ENCODE assay signal across 17 cellular contexts in the genomic region with DNA sequence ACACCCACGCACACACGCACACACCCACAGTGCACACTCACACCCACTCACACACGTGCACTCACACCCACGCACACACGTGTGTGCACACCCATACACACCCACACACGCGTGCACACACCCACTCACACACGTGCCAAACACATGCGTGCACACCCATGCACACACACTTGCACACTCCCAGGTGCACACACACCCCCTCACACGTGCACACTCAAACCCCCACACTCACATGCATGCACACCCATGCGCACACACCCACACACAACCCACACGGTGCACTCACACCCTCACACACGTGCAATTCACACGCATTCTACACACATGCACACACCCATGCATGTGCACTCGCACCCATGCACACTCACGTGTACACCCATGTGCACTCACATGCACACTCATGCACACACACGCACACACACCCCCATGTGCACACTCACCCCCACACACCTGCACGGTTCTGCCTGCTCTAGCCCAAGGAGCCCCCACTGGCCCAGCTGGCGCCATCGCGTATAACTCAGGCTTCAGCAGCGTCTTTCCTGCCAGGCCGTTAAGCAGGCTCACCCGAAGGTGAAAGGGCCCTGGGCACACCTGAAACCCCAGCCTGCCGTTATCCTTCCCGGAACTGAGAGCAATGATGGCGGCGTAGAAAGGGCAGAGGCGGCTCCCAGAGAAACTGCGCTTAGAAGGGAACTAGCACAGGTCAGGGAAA.
DNase-seq lines count a peak whose midpoint lies in the region; ATAC-seq, FAIRE-seq and TF ChIP-seq lines count a peak whose summit lies in the region.
"Had no signal": no experiment of that assay in that cellular context is flagged by ENCODE, and none has a peak within 500 bp of the region (broad histone marks: within the 10 kb centered on the region; RNA-seq: fewer than 3 reads in every experiment).

No MANE protein-coding gene starts in this region.

- no peak for TF ChIP-seq RAD21 in K562 (CRISPR knock-in tag; conservative IDR thresholded peaks at IDR 0.05 in 1 of 2, IDR thresholded peaks at IDR 0.05 in 1 of 2)

- H3K23ac ChIP-seq in trophoblast cell (ENCODE audit: low read length) = no peak overlapping the region

- H3K4me1 ChIP-seq in K562 (replicated peaks in 1 of 2; ENCODE audit: control insufficient read depth in 2 of 2, insufficient read depth in 2 of 2, low read length in 2 of 2) (peaks cover 11 to 36% of the 10 kb centered on the region in 2 experiments; a peak in 4 of 5 replicates), trophoblast cell (ENCODE audit: control insufficient read depth in 1 of 2, insufficient read depth in 2 of 2, low read length in 2 of 2) (peaks cover 10 to 12% of the 10 kb centered on the region in 2 experiments)
- H3K4me1 ChIP-seq: colonic mucosa had no signal

- H3K27ac Mint-ChIP-seq in activated CD4-positive, alpha-beta T cell treated with anti-CD3 and anti-CD28 coated beads for 36 hours = peak overlapping the region; percentile 96
- H3K27ac Mint-ChIP-seq: nephron had no signal

- no peak overlapping the region; the same call in 2 of the 3 replicates for H3K27ac ChIP-seq in K562 (ENCODE audit: extremely low read depth, low read depth, low read length)
- no peak overlapping the region for H3K27ac ChIP-seq in trophoblast cell (ENCODE audit: low read depth, low read length)
- H3K27ac ChIP-seq: colonic mucosa, hepatocyte, PC-9 had no signal

- H3K9me1 ChIP-seq in K562 (ENCODE audit: control insufficient read depth, insufficient read depth, low read length) = no peaks in the 10 kb centered on the region

- no peak for TF ChIP-seq CTCF in K562 (IDR thresholded peaks at IDR 0.05 in 2 of 3, conservative IDR thresholded peaks at IDR 0.05 in 1 of 3; ENCODE audit: insufficient read depth in 2 of 3, low read depth in 1 of 3, low read length in 3 of 3)

- in situ Hi-C loops in K562 (cut with MboI) = no loop called here

- no peak overlapping the region for H3K4me2 ChIP-seq in K562 (ENCODE audit: insufficient read depth, low read length)
- H3K4me2 ChIP-seq in trophoblast cell (ENCODE audit: low read length) = no peak overlapping the region
- H3K4me2 ChIP-seq: hepatocyte, PC-9 had no signal

- H2AFZ ChIP-seq in K562 (ENCODE audit: low read depth, low read length) (no peak overlapping the region), trophoblast cell (ENCODE audit: insufficient read depth, low read length, poor library complexity) (no peak overlapping the region)
- H2AFZ ChIP-seq: hepatocyte, PC-9 had no signal

- POLR2A ChIA-PET in activated CD4-positive, alpha-beta T cell treated with anti-CD3 and anti-CD28 coated beads for 36 hours (lab: Charles Lee) = interaction anchor here (1.2 kb wide), 1 partner anchor 18 kb away, joined by 4 read pairs; no protein-coding TSS in a partner anchor
- POLR2A ChIA-PET in K562 (lab: Yijun Ruan, JAX) = interaction anchor here (0.7 kb wide), 1 partner anchor 452 kb away, joined by 3 read pairs; no protein-coding TSS in a partner anchor

- peaks cover 4% of the 10 kb centered on the region; the same call in 1 of the 2 replicates for H3K9me3 ChIP-seq in K562 (replicated peaks; ENCODE audit: control insufficient read depth, insufficient read depth, low read depth, low read length)
- H3K9me3 ChIP-seq in trophoblast cell (ENCODE audit: insufficient read depth, low read depth, low read length) = peaks cover 17% of the 10 kb centered on the region
- H3K9me3 ChIP-seq: colonic mucosa had no signal

- 96% methylated on average over 29 of the region's 30 CpGs for WGBS in K562 (ENCODE audit: insufficient coverage, low coverage, missing lambda C conversion rate)
- no CpG with 5 or more reads among the region's 30 CpGs for WGBS in trophoblast cell (ENCODE audit: extremely low coverage, insufficient coverage, insufficient read length)

- no peak overlapping the region for H2BK12ac ChIP-seq in trophoblast cell (ENCODE audit: low read length)

- TF ChIP-seq POLR2A in K562 (conservative IDR thresholded peaks at IDR 0.05) = no peak

- H3K27me3 Mint-ChIP-seq in activated CD4-positive, alpha-beta T cell treated with anti-CD3 and anti-CD28 coated beads for 36 hours = no peaks in the 10 kb centered on the region

- no peak overlapping the region for H3K9ac ChIP-seq in K562 (ENCODE audit: insufficient read depth in 1 of 2, low read depth in 2 of 2, low read length in 2 of 2)
- H3K9ac ChIP-seq in trophoblast cell (ENCODE audit: low read length) = no peak overlapping the region

- H3K4me3 Mint-ChIP-seq in activated CD4-positive, alpha-beta T cell treated with anti-CD3 and anti-CD28 coated beads for 36 hours = peak overlapping the region; percentile 77
- H3K4me3 Mint-ChIP-seq: nephron had no signal

- no peak overlapping the region for H4K8ac ChIP-seq in trophoblast cell (ENCODE audit: low read depth, low read length)

- BruUV-seq in K562 (replicated peaks; lab: Mats Ljungman, UMichigan) = no TSS peak

- peak overlapping the region; percentile 79 for H3K4me3 ChIP-seq in Jurkat, Clone E6-1 (ENCODE audit: low read length)
- H3K4me3 ChIP-seq in K562 (no peak overlapping the region), trophoblast cell (ENCODE audit: low read depth, low read length) (peak overlapping the region; percentile 64)
- H3K4me3 ChIP-seq: colonic mucosa, hepatocyte, PC-9 had no signal

- H3K9me3 Mint-ChIP-seq in activated CD4-positive, alpha-beta T cell treated with anti-CD3 and anti-CD28 coated beads for 36 hours (ENCODE audit: low read depth) = peaks cover 15% of the 10 kb centered on the region

- no peak overlapping the region for H4K12ac ChIP-seq in trophoblast cell (ENCODE audit: low read depth, low read length)

- no peak overlapping the region for H3K14ac ChIP-seq in trophoblast cell (ENCODE audit: low read length)

- CTCF ChIA-PET in activated CD4-positive, alpha-beta T cell treated with anti-CD3 and anti-CD28 coated beads for 36 hours (lab: Charles Lee) = interaction anchor here (0.5 to 0.7 kb wide), 2 partner anchors 85 to 190 kb away, joined by 3 read pairs; no protein-coding TSS in a partner anchor
- CTCF ChIA-PET in K562 (lab: Yijun Ruan, JAX; ENCODE audit: low intra/inter-chr PET ratio) = no interaction called here

- H4K20me1 ChIP-seq in K562 (replicated peaks; ENCODE audit: control insufficient read depth, insufficient read depth, low read length) = no peaks in the 10 kb centered on the region

- H2BK5ac ChIP-seq in trophoblast cell (ENCODE audit: low read depth, low read length, poor library complexity) = no peak overlapping the region

- H3K27me3 ChIP-seq in K562 (ENCODE audit: control insufficient read depth in 2 of 2, insufficient read depth in 2 of 2, low read length in 2 of 2) (no peaks in the 10 kb centered on the region), trophoblast cell (ENCODE audit: insufficient read depth, low read length) (no peaks in the 10 kb centered on the region)
- H3K27me3 ChIP-seq: colonic mucosa, hepatocyte had no signal

- no peaks in the 10 kb centered on the region for H3K79me2 ChIP-seq in K562 (ENCODE audit: control insufficient read depth, insufficient read depth, low read length)
- peaks cover 3% of the 10 kb centered on the region for H3K79me2 ChIP-seq in trophoblast cell (ENCODE audit: control insufficient read depth, insufficient read depth, low read length, poor library complexity)
- H3K79me2 ChIP-seq: hepatocyte had no signal

- no peak for FAIRE-seq in K562 (lab: Jason Lieb, UNC)
- FAIRE-seq: A204.1 had no signal

- no peak overlapping the region for H3K4ac ChIP-seq in trophoblast cell (ENCODE audit: low read depth, low read length)

- H3K36me3 Mint-ChIP-seq in activated CD4-positive, alpha-beta T cell treated with anti-CD3 and anti-CD28 coated beads for 36 hours (ENCODE audit: low read depth) = peaks cover 61% of the 10 kb centered on the region

- H3K4me1 Mint-ChIP-seq in activated CD4-positive, alpha-beta T cell treated with anti-CD3 and anti-CD28 coated beads for 36 hours = peaks cover 37% of the 10 kb centered on the region

- no peak for DNase-seq in activated CD4-positive, alpha-beta T cell treated with anti-CD3 and anti-CD28 coated beads for 36 hours
- DNase-seq in activated CD4-positive, alpha-beta T cell treated with anti-CD3 and anti-CD28 coated beads for 48 hours = no peak
- no peak for DNase-seq in Jurkat, Clone E6-1 (ENCODE audit: low read depth, low spot score)
- DNase-seq in K562 (ENCODE audit: extremely low read depth in 1 of 4, low spot score in 3 of 4) = no peak
- no peak for DNase-seq in trophoblast cell
- DNase-seq in occipital lobe (lab: John Stamatoyannopoulos, UW) = no peak
- DNase-seq: H7, NCI-H187, NCI-H524, PC-9 had no signal

- intact Hi-C loops in activated CD4-positive, alpha-beta T cell treated with anti-CD3 and anti-CD28 coated beads for 36 hours (cut with DNase I, micrococcal nuclease) = loop anchor here (1.0 to 2.0 kb wide), 5 partner anchors 18 to 248 kb away; a partner anchor contains a TSS
- intact Hi-C loops in K562 (cut with micrococcal nuclease) = no loop called here

- peaks cover 2% of the 10 kb centered on the region for H3K79me1 ChIP-seq in trophoblast cell (ENCODE audit: low read length)

- H2BK120ac ChIP-seq in trophoblast cell (ENCODE audit: insufficient read depth, low read length, poor library complexity) = no peak overlapping the region

- H3K36me3 ChIP-seq in K562 (ENCODE audit: control insufficient read depth, insufficient read depth, low read length) (peaks cover 31% of the 10 kb centered on the region), trophoblast cell (ENCODE audit: control insufficient read depth in 1 of 2, insufficient read depth in 2 of 2, low read length in 2 of 2) (no peaks in the 10 kb centered on the region)
- H3K36me3 ChIP-seq: colonic mucosa had no signal

- no peak overlapping the region for H2AK5ac ChIP-seq in trophoblast cell (ENCODE audit: low read length)

- ATAC-seq in activated CD4-positive, alpha-beta T cell treated with anti-CD3 and anti-CD28 coated beads for 36 hours = peak; percentile 45
- no peak for ATAC-seq in K562
- ATAC-seq in HG03439 (IDR thresholded peaks at IDR 0.05; ENCODE audit: unreplicated experiment) = no peak
- no peak for ATAC-seq in GM19023 (IDR thresholded peaks at IDR 0.05; ENCODE audit: unreplicated experiment)
- ATAC-seq: left lobe of liver had no signal

- no peak for TF ChIP-seq EP300 in K562 (IDR thresholded peaks at IDR 0.05; ENCODE audit: low read length)

- H4K91ac ChIP-seq in trophoblast cell (ENCODE audit: low read depth, low read length) = no peak overlapping the region

- no peak overlapping the region for H3K18ac ChIP-seq in trophoblast cell (ENCODE audit: low read length)

TF ChIP-seq in K562, 482 proteins besides CTCF, POLR2A, EP300 and RAD21 (continues in another document):
- no peak for TF ChIP-seq TCFL5 (CRISPR knock-in tag; conservative IDR thresholded peaks at IDR 0.05)
- TF ChIP-seq CC2D1A (IDR thresholded peaks at IDR 0.05) = 0 out of 2 replicates have a peak, but pooled peaks have one; percentile 20
